8 cellular contexts compared by ENCODE assay signal in genomic region chr3:160027541-160028195, GRCh38. TPM values are rescaled to one million over a fixed set of nuclear protein-coding genes. Genes with fewer than 3 reads are reported as not detected.
DNase-seq lines count a peak whose midpoint lies in the region; ATAC-seq, FAIRE-seq and TF ChIP-seq lines count a peak whose summit lies in the region.

No MANE protein-coding gene starts in this region.

- no peak overlapping the region for H3K27ac ChIP-seq in keratinocyte (ENCODE audit: control insufficient read depth, insufficient read depth, low read length)

- H4K20me1 ChIP-seq in keratinocyte (ENCODE audit: control insufficient read depth, extremely low read depth, insufficient read depth, low read length) = no peaks in the 10 kb centered on the region

- no peaks in the 10 kb centered on the region for H3K27me3 ChIP-seq in keratinocyte (ENCODE audit: control insufficient read depth, extremely low read depth, insufficient read depth, low read length)

- intact Hi-C loops in posterior vena cava (cut with DNase I) = no loop called here

- peak; percentile 3 for DNase-seq in COLO668 (lab: John Stamatoyannopoulos, UW; ENCODE audit: unreplicated experiment)
- no peak for DNase-seq in keratinocyte (ENCODE audit: low read depth, low spot score)
- DNase-seq in COLO829 (ENCODE audit: low spot score) = no peak
- DNase-seq in ecto neural progenitor cell (ENCODE audit: low spot score) = no peak
- no peak for DNase-seq in posterior vena cava (ENCODE audit: low spot score)

- no peaks in the 10 kb centered on the region for H3K36me3 ChIP-seq in keratinocyte (ENCODE audit: control insufficient read depth in 2 of 2, extremely low read depth in 1 of 2, insufficient read depth in 2 of 2, low read length in 2 of 2)

- H3K4me3 ChIP-seq in keratinocyte (ENCODE audit: control insufficient read depth in 2 of 3, extremely low read depth in 1 of 3, insufficient read depth in 2 of 3, low read depth in 1 of 3, low read length in 3 of 3) = no peak overlapping the region

- no peak overlapping the region for H3K9ac ChIP-seq in keratinocyte (ENCODE audit: control insufficient read depth, extremely low read depth, insufficient read depth, low read length)

- H3K79me2 ChIP-seq in keratinocyte (ENCODE audit: control insufficient read depth, insufficient read depth, low read length) = no peaks in the 10 kb centered on the region

- no peak overlapping the region for H3K4me2 ChIP-seq in keratinocyte (ENCODE audit: control insufficient read depth, extremely low read depth, insufficient read depth, low read depth, low read length)

- no peak for FAIRE-seq in keratinocyte (lab: Jason Lieb, UNC)

- no peak for TF ChIP-seq CTCF in keratinocyte (optimal IDR thresholded peaks at IDR 0.05 in 1 of 3, IDR thresholded peaks at IDR 0.05 in 1 of 3, conservative IDR thresholded peaks at IDR 0.05 in 1 of 3; ENCODE audit: extremely low read depth in 1 of 3, insufficient read depth in 2 of 3, low read length in 3 of 3)

- dilution Hi-C loops in keratinocyte (cut with MboI; ENCODE audit: extremely low pct_ligation_motif_present, low sequenced_read_pairs) = no loop called here

- H3K4me1 ChIP-seq in keratinocyte (ENCODE audit: control insufficient read depth, extremely low read depth, insufficient read depth, low read length) = no peaks in the 10 kb centered on the region

- H2AFZ ChIP-seq in keratinocyte (ENCODE audit: control insufficient read depth, low read length) = peak overlapping the region; percentile 28

- ATAC-seq in GM19324 (IDR thresholded peaks at IDR 0.05; ENCODE audit: low FRiP score, unreplicated experiment) = peak; percentile 58
- ATAC-seq in HG03108 (IDR thresholded peaks at IDR 0.05; ENCODE audit: unreplicated experiment) = peak; percentile 93
- peak; percentile 88 for ATAC-seq in SK-N-SH treated with all-trans-retinoic acid at 6 μM for 48 hours

- H3K9me3 ChIP-seq in keratinocyte (ENCODE audit: control insufficient read depth, low read depth, low read length) = no peaks in the 10 kb centered on the region

- H3K9me1 ChIP-seq in keratinocyte (ENCODE audit: control insufficient read depth, extremely low read depth, insufficient read depth, low read length) = no peaks in the 10 kb centered on the region

TF ChIP-seq in SK-N-SH treated with all-trans-retinoic acid at 6 μM for 48 hours, 23 proteins besides CTCF, POLR2A, EP300 and RAD21:
- TF ChIP-seq ZNF8 (CRISPR knock-in tag; IDR thresholded peaks at IDR 0.05) (no peak), ISL1 (CRISPR knock-in tag; IDR thresholded peaks at IDR 0.05) (no peak), ESRRG (CRISPR knock-in tag; IDR thresholded peaks at IDR 0.05) (no peak), ZFP30 (CRISPR knock-in tag; IDR thresholded peaks at IDR 0.05) (no peak), ZFP3 (CRISPR knock-in tag; IDR thresholded peaks at IDR 0.05) (no peak), GLIS3 (CRISPR knock-in tag; IDR thresholded peaks at IDR 0.05) (no peak), PPARA (CRISPR knock-in tag; IDR thresholded peaks at IDR 0.05; ENCODE audit: borderline replicate concordance) (no peak), ZNF70 (CRISPR knock-in tag; IDR thresholded peaks at IDR 0.05) (no peak), CSDC2 (CRISPR knock-in tag; IDR thresholded peaks at IDR 0.05) (no peak), ARNTL (CRISPR knock-in tag; IDR thresholded peaks at IDR 0.05; ENCODE audit: borderline replicate concordance, low read depth) (no peak), TCF4 (CRISPR knock-in tag; IDR thresholded peaks at IDR 0.05; ENCODE audit: borderline replicate concordance) (no peak), POU6F1 (CRISPR knock-in tag; IDR thresholded peaks at IDR 0.05; ENCODE audit: borderline replicate concordance, low read depth) (no peak), ZNF565 (CRISPR knock-in tag; conservative IDR thresholded peaks at IDR 0.05; ENCODE audit: low read depth) (no peak), TOX (CRISPR knock-in tag; IDR thresholded peaks at IDR 0.05; ENCODE audit: borderline replicate concordance) (no peak), OSR1 (CRISPR knock-in tag; IDR thresholded peaks at IDR 0.05) (no peak), SNAI2 (CRISPR knock-in tag; IDR thresholded peaks at IDR 0.05) (no peak), CREB5 (CRISPR knock-in tag; IDR thresholded peaks at IDR 0.05; ENCODE audit: low read depth) (no peak), ZC3H10 (CRISPR knock-in tag; IDR thresholded peaks at IDR 0.05) (no peak)
- TF ChIP-seq, protein P1, sequence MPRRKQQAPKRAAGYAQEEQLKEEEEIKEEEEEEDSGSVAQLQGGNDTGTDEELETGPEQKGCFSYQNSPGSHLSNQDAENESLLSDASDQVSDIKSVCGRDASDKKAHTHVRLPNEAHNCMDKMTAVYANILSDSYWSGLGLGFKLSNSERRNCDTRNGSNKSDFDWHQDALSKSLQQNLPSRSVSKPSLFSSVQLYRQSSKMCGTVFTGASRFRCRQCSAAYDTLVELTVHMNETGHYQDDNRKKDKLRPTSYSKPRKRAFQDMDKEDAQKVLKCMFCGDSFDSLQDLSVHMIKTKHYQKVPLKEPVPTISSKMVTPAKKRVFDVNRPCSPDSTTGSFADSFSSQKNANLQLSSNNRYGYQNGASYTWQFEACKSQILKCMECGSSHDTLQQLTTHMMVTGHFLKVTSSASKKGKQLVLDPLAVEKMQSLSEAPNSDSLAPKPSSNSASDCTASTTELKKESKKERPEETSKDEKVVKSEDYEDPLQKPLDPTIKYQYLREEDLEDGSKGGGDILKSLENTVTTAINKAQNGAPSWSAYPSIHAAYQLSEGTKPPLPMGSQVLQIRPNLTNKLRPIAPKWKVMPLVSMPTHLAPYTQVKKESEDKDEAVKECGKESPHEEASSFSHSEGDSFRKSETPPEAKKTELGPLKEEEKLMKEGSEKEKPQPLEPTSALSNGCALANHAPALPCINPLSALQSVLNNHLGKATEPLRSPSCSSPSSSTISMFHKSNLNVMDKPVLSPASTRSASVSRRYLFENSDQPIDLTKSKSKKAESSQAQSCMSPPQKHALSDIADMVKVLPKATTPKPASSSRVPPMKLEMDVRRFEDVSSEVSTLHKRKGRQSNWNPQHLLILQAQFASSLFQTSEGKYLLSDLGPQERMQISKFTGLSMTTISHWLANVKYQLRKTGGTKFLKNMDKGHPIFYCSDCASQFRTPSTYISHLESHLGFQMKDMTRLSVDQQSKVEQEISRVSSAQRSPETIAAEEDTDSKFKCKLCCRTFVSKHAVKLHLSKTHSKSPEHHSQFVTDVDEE (CRISPR knock-in tag; IDR thresholded peaks at IDR 0.05) = no peak
- TF ChIP-seq, protein P2, sequence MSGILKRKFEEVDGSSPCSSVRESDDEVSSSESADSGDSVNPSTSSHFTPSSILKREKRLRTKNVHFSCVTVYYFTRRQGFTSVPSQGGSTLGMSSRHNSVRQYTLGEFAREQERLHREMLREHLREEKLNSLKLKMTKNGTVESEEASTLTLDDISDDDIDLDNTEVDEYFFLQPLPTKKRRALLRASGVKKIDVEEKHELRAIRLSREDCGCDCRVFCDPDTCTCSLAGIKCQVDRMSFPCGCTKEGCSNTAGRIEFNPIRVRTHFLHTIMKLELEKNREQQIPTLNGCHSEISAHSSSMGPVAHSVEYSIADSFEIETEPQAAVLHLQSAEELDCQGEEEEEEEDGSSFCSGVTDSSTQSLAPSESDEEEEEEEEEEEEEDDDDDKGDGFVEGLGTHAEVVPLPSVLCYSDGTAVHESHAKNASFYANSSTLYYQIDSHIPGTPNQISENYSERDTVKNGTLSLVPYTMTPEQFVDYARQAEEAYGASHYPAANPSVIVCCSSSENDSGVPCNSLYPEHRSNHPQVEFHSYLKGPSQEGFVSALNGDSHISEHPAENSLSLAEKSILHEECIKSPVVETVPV (CRISPR knock-in tag; IDR thresholded peaks at IDR 0.05) = no peak

RNA-seq across cellular contexts. Expression of gene IL12A, which starts 39.0 kb away (rescaled TPM):
- polyA plus RNA-seq in keratinocyte = 0.15 to 0.54 TPM (median 0.42 TPM) in 3 replicates
- polyA plus RNA-seq in keratinocyte (2011; ENCODE audit: low read depth) = not detected
- 0.38 and 0.67 TPM in 2 replicates for polyA plus RNA-seq in keratinocyte (2011; cell fraction: cytosol; rRNA removed)
- 1.0 and 1.4 TPM in 2 replicates for polyA plus RNA-seq in keratinocyte (2011; cell fraction: nucleus; rRNA removed)
- polyA plus RNA-seq in keratinocyte (2012; ENCODE audit: low replicate concordance) = 0.21 TPM in 1 of 2 replicates, not detected in the other
- polyA minus RNA-seq in keratinocyte = 0.30 TPM in 1 of 3 replicates, not detected in the others
- not detected for polyA minus RNA-seq in keratinocyte (2011; cell fraction: cytosol; rRNA and poly(A)+ RNA removed)
- not detected in 2 replicates for polyA minus RNA-seq in keratinocyte (2011; cell fraction: nucleus; rRNA and poly(A)+ RNA removed)
- under 1 TPM in 1 of 2 donors, not detected in 1; 0.38 TPM for total RNA-seq in posterior vena cava
